In the genomic region with DNA sequence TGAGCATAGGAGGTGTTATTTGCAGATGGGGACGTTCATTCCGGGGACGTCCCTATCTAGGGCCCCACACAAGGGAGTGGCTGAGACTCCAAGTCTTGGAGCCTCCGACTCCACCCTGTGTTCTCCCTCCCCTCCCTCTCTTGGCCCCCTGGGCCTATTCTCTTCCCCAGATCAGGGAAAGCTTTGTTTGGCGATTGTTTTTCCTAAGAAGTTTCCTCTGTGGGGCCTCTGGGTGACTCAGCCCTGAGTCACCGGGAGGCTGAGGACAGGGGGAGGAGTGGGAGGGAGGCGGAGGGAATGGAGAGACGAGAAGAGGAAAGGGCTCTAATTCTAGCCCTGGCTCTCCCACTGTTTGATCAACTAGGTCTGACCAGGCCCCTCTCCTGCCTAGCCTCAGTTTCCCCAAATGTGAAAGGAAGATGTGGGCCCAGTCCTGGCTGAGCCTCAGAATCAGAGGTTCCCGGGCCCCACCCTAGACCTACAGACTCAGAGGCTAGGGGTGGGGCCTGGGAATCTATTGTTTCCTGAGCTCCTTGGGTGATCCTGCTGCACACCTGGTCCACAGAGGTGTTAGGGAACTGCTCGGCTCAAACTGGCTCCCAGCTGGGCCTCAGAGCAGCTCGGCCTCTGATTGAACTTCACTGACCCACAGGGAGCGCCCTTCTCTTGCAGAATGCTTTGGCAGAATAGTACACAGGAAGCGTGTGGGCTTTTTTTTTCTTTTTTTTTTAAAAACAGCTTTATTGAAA, we compare ENCODE assay signal across 8 cellular contexts. TPM values are rescaled to one million over a fixed set of nuclear protein-coding genes. Genes with fewer than 3 reads are reported as not detected.
DNase-seq lines count a peak whose midpoint lies in the region; ATAC-seq and TF ChIP-seq lines count a peak whose summit lies in the region.

No MANE protein-coding gene starts in this region.

- intact Hi-C loops in Calu3 (cut with micrococcal nuclease; ENCODE audit: unreplicated experiment), result loop anchor here (5.0 kb wide), 2 partner anchors 35 to 75 kb away; no protein-coding TSS in a partner anchor

- H3K27ac Mint-ChIP-seq in Calu3 (ENCODE audit: unreplicated experiment) (peak overlapping the region; percentile 99), WTC11 (peak overlapping the region; percentile 17; the same call in 1 of the 2 replicates)

- CTCF ChIA-PET in Calu3 (lab: Charles Lee), result interaction anchor here (0.6 to 2.4 kb wide), 8 partner anchors 9 to 166 kb away, joined by 3 to 16 read pairs (median 4); a partner anchor contains a TSS
- CTCF ChIA-PET in WTC11 (lab: Charles Lee), result interaction anchor here (0.5 to 3.6 kb wide), 22 partner anchors 9 to 311 kb away, joined by 3 to 40 read pairs (median 4); a partner anchor contains a TSS

- no peaks in the 10 kb centered on the region for H3K36me3 ChIP-seq in gastroesophageal sphincter

- no peak for TF ChIP-seq EP300 in gastroesophageal sphincter (IDR thresholded peaks at IDR 0.05)

- no peaks in the 10 kb centered on the region for H3K9me3 ChIP-seq in gastroesophageal sphincter

- no peak for TF ChIP-seq POLR2A in gastroesophageal sphincter (IDR thresholded peaks at IDR 0.05)

- no peaks in the 10 kb centered on the region for H3K27me3 Mint-ChIP-seq in Calu3 (ENCODE audit: unreplicated experiment)
- H3K27me3 Mint-ChIP-seq in WTC11 (ENCODE audit: low read depth), result peaks cover 81% of the 10 kb centered on the region

- TF ChIP-seq CTCF in Calu3 (IDR thresholded peaks at IDR 0.05; ENCODE audit: unreplicated experiment), result no peak
- no peak for TF ChIP-seq CTCF in WTC11 (IDR thresholded peaks at IDR 0.05)
- TF ChIP-seq CTCF in gastroesophageal sphincter (IDR thresholded peaks at IDR 0.05), result peak in 2 of 4 experiments; percentile 31 to 53

- peaks cover 62% of the 10 kb centered on the region for H3K4me1 Mint-ChIP-seq in Calu3 (ENCODE audit: low read depth, unreplicated experiment)
- H3K4me1 Mint-ChIP-seq in WTC11, result peaks cover 45% of the 10 kb centered on the region

- H3K27ac ChIP-seq in gastroesophageal sphincter, result peak overlapping the region; percentile 94 to 98 (median 97)

- POLR2A ChIA-PET in WTC11 (lab: Charles Lee), result interaction anchor here (0.9 to 1.2 kb wide), 2 partner anchors 13 to 19 kb away, joined by 4 to 9 read pairs; a partner anchor contains a TSS

- no TSS peak for BruUV-seq in Calu3 (replicated peaks; lab: Mats Ljungman, UMichigan)

- peaks cover 44% of the 10 kb centered on the region for H3K36me3 Mint-ChIP-seq in Calu3 (ENCODE audit: insufficient read depth, unreplicated experiment)
- peaks cover 3% of the 10 kb centered on the region; the same call in 1 of the 2 replicates for H3K36me3 Mint-ChIP-seq in WTC11

- 4 to 11% methylated on average over 4 to 5 of the region's 13 CpGs for WGBS in gastroesophageal sphincter (ENCODE audit: low coverage in 1 of 2), 2 donors

- no peaks in the 10 kb centered on the region for H3K27me3 ChIP-seq in gastroesophageal sphincter

- DNase-seq in Calu3, result peak; percentile 79
- peak; percentile 59 for DNase-seq in KG1 (lab: John Stamatoyannopoulos, UW)
- peak; percentile 83 for DNase-seq in WTC11 (ENCODE audit: low spot score)
- DNase-seq in non-pigmented ciliary epithelial cell (ENCODE audit: low read depth), result peak; percentile 85
- no peak for DNase-seq in activated gamma-delta T cell (lab: John Stamatoyannopoulos, UW)
- no peak for DNase-seq in NCI-H446 treated with DMSO at 0.1 percent for 48 hours (lab: John Stamatoyannopoulos, UW)

- H3K4me3 Mint-ChIP-seq in Calu3 (ENCODE audit: low read depth, unreplicated experiment) (peak overlapping the region; percentile 52), WTC11 (peak overlapping the region; percentile 49)

- ATAC-seq in WTC11 (peak; percentile 76), gastroesophageal sphincter (peak; percentile 74), HG03159 (IDR thresholded peaks at IDR 0.05; ENCODE audit: unreplicated experiment) (no peak)

- peaks cover 65 to 100% (median 76%) of the 10 kb centered on the region in 3 donors for H3K4me1 ChIP-seq in gastroesophageal sphincter

- H3K9me3 Mint-ChIP-seq in Calu3 (ENCODE audit: low read depth, unreplicated experiment), result no peaks in the 10 kb centered on the region
- H3K9me3 Mint-ChIP-seq in WTC11, result no peaks in the 10 kb centered on the region

- H3K4me3 ChIP-seq in gastroesophageal sphincter, result peak overlapping the region in 1 of 2 donors; percentile 38

TF ChIP-seq in WTC11, 78 proteins besides CTCF, POLR2A, EP300 and RAD21:
- TF ChIP-seq, protein P1, sequence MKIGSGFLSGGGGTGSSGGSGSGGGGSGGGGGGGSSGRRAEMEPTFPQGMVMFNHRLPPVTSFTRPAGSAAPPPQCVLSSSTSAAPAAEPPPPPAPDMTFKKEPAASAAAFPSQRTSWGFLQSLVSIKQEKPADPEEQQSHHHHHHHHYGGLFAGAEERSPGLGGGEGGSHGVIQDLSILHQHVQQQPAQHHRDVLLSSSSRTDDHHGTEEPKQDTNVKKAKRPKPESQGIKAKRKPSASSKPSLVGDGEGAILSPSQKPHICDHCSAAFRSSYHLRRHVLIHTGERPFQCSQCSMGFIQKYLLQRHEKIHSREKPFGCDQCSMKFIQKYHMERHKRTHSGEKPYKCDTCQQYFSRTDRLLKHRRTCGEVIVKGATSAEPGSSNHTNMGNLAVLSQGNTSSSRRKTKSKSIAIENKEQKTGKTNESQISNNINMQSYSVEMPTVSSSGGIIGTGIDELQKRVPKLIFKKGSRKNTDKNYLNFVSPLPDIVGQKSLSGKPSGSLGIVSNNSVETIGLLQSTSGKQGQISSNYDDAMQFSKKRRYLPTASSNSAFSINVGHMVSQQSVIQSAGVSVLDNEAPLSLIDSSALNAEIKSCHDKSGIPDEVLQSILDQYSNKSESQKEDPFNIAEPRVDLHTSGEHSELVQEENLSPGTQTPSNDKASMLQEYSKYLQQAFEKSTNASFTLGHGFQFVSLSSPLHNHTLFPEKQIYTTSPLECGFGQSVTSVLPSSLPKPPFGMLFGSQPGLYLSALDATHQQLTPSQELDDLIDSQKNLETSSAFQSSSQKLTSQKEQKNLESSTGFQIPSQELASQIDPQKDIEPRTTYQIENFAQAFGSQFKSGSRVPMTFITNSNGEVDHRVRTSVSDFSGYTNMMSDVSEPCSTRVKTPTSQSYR (CRISPR knock-in tag; IDR thresholded peaks at IDR 0.05), result peak; percentile 38; the same call in 1 of the 2 replicates
- TF ChIP-seq ZNF423 (CRISPR knock-in tag; IDR thresholded peaks at IDR 0.05), result peak; percentile 91
- TF ChIP-seq GABPB1 (CRISPR knock-in tag; IDR thresholded peaks at IDR 0.05), result no peak
- no peak for TF ChIP-seq NFYB (CRISPR knock-in tag; conservative IDR thresholded peaks at IDR 0.05; ENCODE audit: low read depth)

RNA-seq across cellular contexts. Expression of a gene that starts 19.2 kb away (rescaled TPM):
- total RNA-seq in Calu3 (2022) (68.3 and 71.6 TPM in 2 replicates), WTC11 (2021) (47.0 to 57.3 TPM (median 54.9 TPM) in 3 replicates), gastroesophageal sphincter (1,000 to 10,000 TPM; 2,362 to 3,466 (median 3,146) TPM)

Comparison
In these comparisons a context has a peak if more than half of its experiments do, and no peak if none do; other contexts are left out.
1. DNase-seq: peak in Calu3 (single experiment), KG1 (single experiment), WTC11 (single experiment) and non-pigmented ciliary epithelial cell (single experiment); none in activated gamma-delta T cell (single experiment) and NCI-H446 treated with DMSO at 0.1 percent for 48 hours (single experiment).
2. RNA of a gene that starts 19.2 kb away (total RNA-seq): 2,362 to 3,466 TPM in gastroesophageal sphincter; 68.3 to 71.6 TPM in Calu3 and 47.0 to 57.3 TPM in WTC11; every median in the first group is over 10 times any median in the second.